In the genomic region with DNA sequence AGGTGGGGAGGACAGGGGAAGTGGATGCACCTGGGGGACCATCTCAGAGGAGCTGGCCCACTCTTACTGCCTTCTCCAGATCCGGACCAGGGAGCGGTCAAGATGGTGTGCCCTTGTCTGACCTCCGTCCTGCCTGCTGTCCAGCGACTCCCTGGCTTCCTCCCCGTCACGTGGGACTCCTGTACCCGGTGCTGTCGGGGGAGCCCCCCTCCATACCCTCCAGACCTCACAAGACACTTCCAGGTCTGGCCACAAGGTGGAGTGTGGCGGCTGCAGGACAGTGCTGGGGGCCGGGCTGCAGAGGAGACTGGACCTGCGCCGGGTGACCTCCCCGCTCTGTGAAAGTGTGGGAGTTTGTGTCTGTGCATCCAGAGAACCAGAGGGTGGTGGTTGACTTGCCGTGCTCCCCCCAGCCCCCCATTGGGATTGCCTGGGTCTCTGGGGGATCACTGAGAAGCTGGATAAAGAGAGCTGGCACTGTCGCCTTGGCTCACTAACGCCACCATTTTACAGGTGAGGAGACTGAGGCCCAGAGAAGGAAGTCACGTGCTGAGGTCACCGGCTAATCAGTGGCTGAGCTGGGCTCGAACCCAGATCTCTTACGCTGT, we compare ENCODE assay signal across 8 cellular contexts. TPM values are rescaled to one million over a fixed set of nuclear protein-coding genes. Genes with fewer than 3 reads are reported as not detected.
DNase-seq lines count a peak whose midpoint lies in the region; ATAC-seq, FAIRE-seq and TF ChIP-seq lines count a peak whose summit lies in the region.

No MANE protein-coding gene starts in this region.

- POLR2A ChIA-PET in HepG2 (lab: Yijun Ruan, JAX) = no interaction called here

- peak; percentile 67 for TF ChIP-seq CTCF in NB4 (IDR thresholded peaks at IDR 0.05; ENCODE audit: low read depth, low read length)
- peak; percentile 97 for TF ChIP-seq CTCF in HepG2 (CRISPR knock-in tag; IDR thresholded peaks at IDR 0.05)

- H4K20me1 ChIP-seq in HepG2 (ENCODE audit: insufficient read depth, low read length) = no peaks in the 10 kb centered on the region

- FAIRE-seq in HepG2 (lab: Jason Lieb, UNC) = peak; percentile 4

- H3K36me3 ChIP-seq in HepG2 (replicated peaks in 1 of 2; ENCODE audit: control insufficient read depth in 1 of 2, insufficient read depth in 2 of 2, low read length in 2 of 2) = no peaks in the 10 kb centered on the region

- 34% methylated on average over 5 of the region's 20 CpGs for WGBS in HepG2 (ENCODE audit: low lambda C conversion rate)

- in situ Hi-C loops in HepG2 (cut with HindIII; ENCODE audit: extremely low pct_ligation_motif_present, low pct_unique_long_range_greater_than_20kb) = loop anchor here (5.0 kb wide), 2 partner anchors 33 to 272 kb away; no protein-coding TSS in a partner anchor

- TF ChIP-seq RAD21 in HepG2 (CRISPR knock-in tag; IDR thresholded peaks at IDR 0.05) = peak; percentile 83

- no peak overlapping the region for H3K4me3 ChIP-seq in NB4 (ENCODE audit: low read depth, low read length)
- H3K4me3 ChIP-seq in HepG2 (replicated peaks in 1 of 3; ENCODE audit: insufficient read depth in 1 of 3, low read depth in 2 of 3, low read length in 3 of 3) = peak overlapping the region in 1 of 3 experiments; percentile 54; a peak in 2 of 6 replicates

- no peak for TF ChIP-seq EP300 in HepG2 (IDR thresholded peaks at IDR 0.05; ENCODE audit: low read depth in 2 of 2, low read length in 2 of 2)
- TF ChIP-seq EP300 in HepG2 (CRISPR knock-in tag; IDR thresholded peaks at IDR 0.05; ENCODE audit: borderline replicate concordance) = no peak

- H3K27ac ChIP-seq in HepG2 (ENCODE audit: extremely low read length, insufficient read depth, low read length) = no peak overlapping the region

- no peak overlapping the region for H2AFZ ChIP-seq in HepG2 (ENCODE audit: low read length)

- TF ChIP-seq POLR2A in NB4 (IDR thresholded peaks at IDR 0.05; ENCODE audit: extremely low read depth, insufficient read length) = no peak
- TF ChIP-seq POLR2A in HepG2 (IDR thresholded peaks at IDR 0.05; ENCODE audit: insufficient read depth in 1 of 2, low read depth in 2 of 2, low read length in 2 of 2) = no peak

- DNase-seq in DMS114 treated with DMSO at 0.1 percent for 48 hours (lab: John Stamatoyannopoulos, UW; ENCODE audit: unreplicated experiment) = peak; percentile 8
- DNase-seq in NB4 (ENCODE audit: low read depth) = peak; percentile 71
- DNase-seq in cerebellar cortex (ENCODE audit: low spot score) = peak; percentile 61
- peak; percentile 59 for DNase-seq in HepG2 (ENCODE audit: low spot score)
- DNase-seq in stimulated activated CD8-positive, alpha-beta memory T cell treated with anti-CD3 and anti-CD28 coated beads, Interleukin-15, amount 100 ng/mL, for 24 hours (ENCODE audit: low read depth) = peak; percentile 25

- CTCF ChIA-PET in HepG2 (lab: Yijun Ruan, JAX; ENCODE audit: low intra/inter-chr PET ratio, low total read pairs) = interaction anchor here (1.1 to 4.0 kb wide), 2 partner anchors 31 to 272 kb away, joined by 3 to 35 read pairs; no protein-coding TSS in a partner anchor

- intact Hi-C loops in HepG2 (cut with micrococcal nuclease; ENCODE audit: unreplicated experiment) = loop anchor here (1.0 kb wide), 1 partner anchor 31 kb away; no protein-coding TSS in a partner anchor

- H3K79me2 ChIP-seq in HepG2 (ENCODE audit: insufficient read depth, low read length) = no peaks in the 10 kb centered on the region

- H3K9me3 ChIP-seq in HepG2 (ENCODE audit: low read length) = no peaks in the 10 kb centered on the region

- peak overlapping the region; percentile 64 for H3K4me2 ChIP-seq in HepG2 (ENCODE audit: low read depth, low read length)

- peaks cover 0 to 39% of the 10 kb centered on the region in 2 experiments; a peak in 4 of 5 replicates for H3K27me3 ChIP-seq in HepG2 (ENCODE audit: control insufficient read depth in 1 of 2, insufficient read depth in 2 of 2, low read length in 2 of 2)

- ATAC-seq in GM21723 (IDR thresholded peaks at IDR 0.05; ENCODE audit: unreplicated experiment) (peak; percentile 71), HepG2 (peak; percentile 76), GM19395 (IDR thresholded peaks at IDR 0.05; ENCODE audit: unreplicated experiment) (no peak)
- peak; percentile 62 to 73 for ATAC-seq in activated CD4-positive, CD25-positive, alpha-beta regulatory T cell treated with anti-CD3 and anti-CD28 coated beads, Interleukin-2, amount 50 U/mL, for 24 hours

- H3K4me1 ChIP-seq in HepG2 (ENCODE audit: insufficient read depth, low read length) = peaks cover 66% of the 10 kb centered on the region

- BruUV-seq in HepG2 (replicated peaks; lab: Mats Ljungman, UMichigan) = no TSS peak

- no peak overlapping the region for H3K9ac ChIP-seq in HepG2 (ENCODE audit: insufficient read depth, low read depth, low read length)

TF ChIP-seq in HepG2, 621 proteins besides CTCF, POLR2A, EP300 and RAD21 (continues in another document):
- TF ChIP-seq, protein P1, sequence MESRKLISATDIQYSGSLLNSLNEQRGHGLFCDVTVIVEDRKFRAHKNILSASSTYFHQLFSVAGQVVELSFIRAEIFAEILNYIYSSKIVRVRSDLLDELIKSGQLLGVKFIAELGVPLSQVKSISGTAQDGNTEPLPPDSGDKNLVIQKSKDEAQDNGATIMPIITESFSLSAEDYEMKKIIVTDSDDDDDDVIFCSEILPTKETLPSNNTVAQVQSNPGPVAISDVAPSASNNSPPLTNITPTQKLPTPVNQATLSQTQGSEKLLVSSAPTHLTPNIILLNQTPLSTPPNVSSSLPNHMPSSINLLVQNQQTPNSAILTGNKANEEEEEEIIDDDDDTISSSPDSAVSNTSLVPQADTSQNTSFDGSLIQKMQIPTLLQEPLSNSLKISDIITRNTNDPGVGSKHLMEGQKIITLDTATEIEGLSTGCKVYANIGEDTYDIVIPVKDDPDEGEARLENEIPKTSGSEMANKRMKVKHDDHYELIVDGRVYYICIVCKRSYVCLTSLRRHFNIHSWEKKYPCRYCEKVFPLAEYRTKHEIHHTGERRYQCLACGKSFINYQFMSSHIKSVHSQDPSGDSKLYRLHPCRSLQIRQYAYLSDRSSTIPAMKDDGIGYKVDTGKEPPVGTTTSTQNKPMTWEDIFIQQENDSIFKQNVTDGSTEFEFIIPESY (CRISPR knock-in tag; IDR thresholded peaks at IDR 0.05) = no peak

RNA-seq across cellular contexts. Expression of a gene that starts 1.9 kb away (rescaled TPM):
- total RNA-seq in HepG2 (2016; rRNA removed; fragmentation: Illumina TruSeq; extraction: Trizol) = 0.14 and 0.29 TPM in 2 replicates
- total RNA-seq in HepG2 (2016; cell fraction: cytosol; rRNA removed; fragmentation: Illumina TruSeq; extraction: Trizol; ENCODE audit: low read depth) = not detected in 2 replicates
- total RNA-seq in HepG2 (2016; cell fraction: insoluble cytoplasmic fraction; rRNA removed; fragmentation: Illumina TruSeq; extraction: Trizol) = 0.09 and 0.28 TPM in 2 replicates
- 0.03 and 0.12 TPM in 2 replicates for total RNA-seq in HepG2 (2016; cell fraction: membrane; rRNA removed; fragmentation: Illumina TruSeq; extraction: Trizol)
- 0.28 and 0.37 TPM in 2 replicates for total RNA-seq in HepG2 (2016; cell fraction: nucleus; rRNA removed; fragmentation: Illumina TruSeq; extraction: Trizol)
- 0.01 and 0.07 TPM in 2 replicates for polyA plus RNA-seq in HepG2 (2011; rRNA removed)
- 0.01 TPM in 1 of 2 replicates, not detected in the other for polyA plus RNA-seq in HepG2 (2011; cell fraction: cytosol; rRNA removed)
- 0.11 and 0.16 TPM in 2 replicates for polyA plus RNA-seq in HepG2 (2011; cell fraction: nucleus; rRNA removed)
- polyA plus RNA-seq in HepG2 (2012) = 0.05 and 0.12 TPM in 2 replicates
- 0.03 TPM in 1 of 2 replicates, not detected in the other for polyA plus RNA-seq in HepG2 (2016; cell fraction: cytosol; fragmentation: Illumina TruSeq; extraction: Trizol; ENCODE audit: low read depth)
- polyA plus RNA-seq in HepG2 (2016; cell fraction: insoluble cytoplasmic fraction; fragmentation: Illumina TruSeq; extraction: Trizol; ENCODE audit: low read depth) = 0.05 and 0.12 TPM in 2 replicates
- polyA plus RNA-seq in HepG2 (2016; cell fraction: membrane; fragmentation: Illumina TruSeq; extraction: Trizol; ENCODE audit: low read depth) = 0.05 and 0.07 TPM in 2 replicates
- polyA plus RNA-seq in HepG2 (2016; cell fraction: nucleus; fragmentation: Illumina TruSeq; extraction: Trizol; ENCODE audit: insufficient read depth, low read depth) = 0.37 and 0.41 TPM in 2 replicates
- 0.05 and 0.50 TPM in 2 replicates for polyA minus RNA-seq in HepG2 (2011; rRNA and poly(A)+ RNA removed; ENCODE audit: low replicate concordance)
- polyA minus RNA-seq in HepG2 (2011; cell fraction: cytosol; rRNA and poly(A)+ RNA removed) = not detected in 2 replicates
- 0.12 and 0.13 TPM in 2 replicates for polyA minus RNA-seq in HepG2 (2011; cell fraction: nucleus; rRNA and poly(A)+ RNA removed)

Comparison
In these comparisons a context has a peak if more than half of its experiments do, and no peak if none do; other contexts are left out.
1. DNase-seq: peak in every context shown above with its lines; median percentile 71 in NB4; 61 in cerebellar cortex; 59 in HepG2; 25 in stimulated activated CD8-positive, alpha-beta memory T cell treated with anti-CD3 and anti-CD28 coated beads, Interleukin-15, amount 100 ng/mL, for 24 hours; 8 in DMS114 treated with DMSO at 0.1 percent for 48 hours.